29 cellular contexts compared by ENCODE assay signal in genomic region chr6:161722394-161722793, GRCh38.
"Had no signal": no experiment of that assay in that cellular context is flagged by ENCODE, and none has a peak within 500 bp of the region (broad histone marks: within the 10 kb centered on the region; RNA-seq: fewer than 3 reads in every experiment).

No MANE protein-coding gene starts in this region.

- H3K27ac ChIP-seq: stomach, suprapubic skin, testis, thoracic aorta, thyroid gland, tibial artery, tibial nerve, transverse colon, upper lobe of left lung, upper lobe of right lung, uterus, vagina had no signal

- FAIRE-seq: urothelium cell line had no signal

- H3K27me3 ChIP-seq: stomach, suprapubic skin, testis, thyroid gland, tibial artery, tibial nerve, transverse colon, upper lobe of left lung, upper lobe of right lung, uterus, vagina had no signal

- ATAC-seq: stimulated activated effector memory CD8-positive, alpha-beta T cell treated with anti-CD3 and anti-CD28 coated beads, Interleukin-12 subunit alpha, Interleukin-12 subunit beta, amount 100 ng/mL, for 72 hours; stimulated activated memory B cell treated with anti-CD40 and anti-IgM and Interleukin-4, amounts not matched to agents 10 μg/mL and 1 μg/mL and 100 μg/mL, for 72 hours; stimulated activated naive B cell treated with anti-CD40 and anti-IgM and Interleukin-4, amounts not matched to agents 10 μg/mL and 1 μg/mL and 100 μg/mL, for 72 hours; stimulated activated naive CD8-positive, alpha-beta T cell treated with anti-CD3 and anti-CD28 coated beads, Interleukin-15, amount 100 ng/mL, for 72 hours; stimulated activated naive CD8-positive, alpha-beta T cell treated with anti-CD3 and anti-CD28 coated beads, Interleukin-15, Interleukin-2, amounts not matched to agents 100 U/mL and 50 U/mL, for 24 hours; upper lobe of right lung had no signal

- H3K9me3 ChIP-seq: stomach, suprapubic skin, testis, thoracic aorta, thyroid gland, tibial artery, tibial nerve, transverse colon, upper lobe of left lung, upper lobe of right lung, uterus, vagina had no signal

- H3K4me1 ChIP-seq: stomach, suprapubic skin, testis, thyroid gland, tibial artery, tibial nerve, transverse colon, upper lobe of left lung, upper lobe of right lung, uterus, vagina had no signal

- H3K4me3 Mint-ChIP-seq: stimulated activated effector memory CD8-positive, alpha-beta T cell treated with anti-CD3 and anti-CD28 coated beads, Interleukin-12 subunit alpha, Interleukin-12 subunit beta, amount 100 ng/mL, for 72 hours; stimulated activated memory B cell treated with anti-CD40 and anti-IgM and Interleukin-4, amounts not matched to agents 10 μg/mL and 1 μg/mL and 100 μg/mL, for 72 hours; stimulated activated naive B cell treated with anti-CD40 and anti-IgM and Interleukin-4, amounts not matched to agents 10 μg/mL and 1 μg/mL and 100 μg/mL, for 72 hours; stimulated activated naive CD8-positive, alpha-beta T cell treated with anti-CD3 and anti-CD28 coated beads, Interleukin-15, amount 100 ng/mL, for 72 hours; stimulated activated naive CD8-positive, alpha-beta T cell treated with anti-CD3 and anti-CD28 coated beads, Interleukin-15, Interleukin-2, amounts not matched to agents 100 ng/mL and 50 ng/mL, for 24 hours; type B pancreatic cell had no signal

- H3K36me3 ChIP-seq: stomach, suprapubic skin, thoracic aorta, thyroid gland, tibial artery, tibial nerve, transverse colon, upper lobe of left lung, upper lobe of right lung, uterus, vagina had no signal

- H3K27me3 Mint-ChIP-seq: stimulated activated memory B cell treated with anti-CD40 and anti-IgM and Interleukin-4, amounts not matched to agents 10 μg/mL and 1 μg/mL and 100 μg/mL, for 72 hours; stimulated activated naive B cell treated with anti-CD40 and anti-IgM and Interleukin-4, amounts not matched to agents 10 μg/mL and 1 μg/mL and 100 μg/mL, for 72 hours; stimulated activated naive CD8-positive, alpha-beta T cell treated with anti-CD3 and anti-CD28 coated beads, Interleukin-15, amount 100 ng/mL, for 72 hours; stimulated activated naive CD8-positive, alpha-beta T cell treated with anti-CD3 and anti-CD28 coated beads, Interleukin-15, Interleukin-2, amounts not matched to agents 100 ng/mL and 50 ng/mL, for 24 hours; type B pancreatic cell had no signal

- DNase-seq: stimulated activated CD4-positive, alpha-beta T cell treated with anti-CD3 and anti-CD28 coated beads, Interleukin-2, amount 100 ng/mL, for 48 hours; stimulated activated CD4-positive, alpha-beta T cell treated with anti-CD3 and anti-CD28 coated beads, Interleukin-4, amount 100 ng/mL, for 1 hour; stimulated activated CD4-positive, alpha-beta T cell treated with anti-CD3 and anti-CD28 coated beads, Interleukin-4, amount 100 ng/mL, for 24 hours; stimulated activated CD4-positive, alpha-beta T cell treated with anti-CD3 and anti-CD28 coated beads, Interleukin-4, amount 100 ng/mL, for 4 hours; stimulated activated CD8-positive, alpha-beta memory T cell treated with anti-CD3 and anti-CD28 coated beads, Interleukin-4, amount 100 ng/mL, for 48 hours; stimulated activated naive B cell treated with anti-CD40 and anti-IgM and Interleukin-4, amounts not matched to agents 10 μg/mL and 1 μg/mL and 100 μg/mL, for 72 hours; stimulated activated naive CD4-positive, alpha-beta T cell; stimulated activated naive CD4-positive, alpha-beta T cell treated with Interleukin-2 at 50 U/mL for 16 hours; stimulated activated naive CD8-positive, alpha-beta T cell treated with anti-CD3 and anti-CD28 coated beads, Interleukin-15, amount 100 ng/mL, for 72 hours; stimulated activated naive CD8-positive, alpha-beta T cell treated with anti-CD3 and anti-CD28 coated beads, Interleukin-15, Interleukin-2, amounts not matched to agents 100 U/mL and 50 U/mL, for 24 hours; stomach; substantia nigra; testis; thyroid gland; tibial artery; transverse colon; trophoblast cell; upper lobe of left lung; upper lobe of right lung; uterus had no signal

- H3K4me1 Mint-ChIP-seq: stimulated activated effector memory CD8-positive, alpha-beta T cell treated with anti-CD3 and anti-CD28 coated beads, Interleukin-12 subunit alpha, Interleukin-12 subunit beta, amount 100 ng/mL, for 72 hours; stimulated activated memory B cell treated with anti-CD40 and anti-IgM and Interleukin-4, amounts not matched to agents 10 μg/mL and 1 μg/mL and 100 μg/mL, for 72 hours; stimulated activated naive B cell treated with anti-CD40 and anti-IgM and Interleukin-4, amounts not matched to agents 10 μg/mL and 1 μg/mL and 100 μg/mL, for 72 hours; stimulated activated naive CD8-positive, alpha-beta T cell treated with anti-CD3 and anti-CD28 coated beads, Interleukin-15, amount 100 ng/mL, for 72 hours had no signal

- H3K4me3 ChIP-seq: stomach, suprapubic skin, testis, thoracic aorta, thyroid gland, tibial artery, tibial nerve, transverse colon, upper lobe of left lung, upper lobe of right lung, uterus, vagina had no signal

- H3K27ac Mint-ChIP-seq: stimulated activated effector memory CD8-positive, alpha-beta T cell treated with anti-CD3 and anti-CD28 coated beads, Interleukin-12 subunit alpha, Interleukin-12 subunit beta, amount 100 ng/mL, for 72 hours; stimulated activated memory B cell treated with anti-CD40 and anti-IgM and Interleukin-4, amounts not matched to agents 10 μg/mL and 1 μg/mL and 100 μg/mL, for 72 hours; stimulated activated naive B cell treated with anti-CD40 and anti-IgM and Interleukin-4, amounts not matched to agents 10 μg/mL and 1 μg/mL and 100 μg/mL, for 72 hours; stimulated activated naive CD8-positive, alpha-beta T cell treated with anti-CD3 and anti-CD28 coated beads, Interleukin-15, amount 100 ng/mL, for 72 hours; stimulated activated naive CD8-positive, alpha-beta T cell treated with anti-CD3 and anti-CD28 coated beads, Interleukin-15, Interleukin-2, amounts not matched to agents 100 ng/mL and 50 ng/mL, for 24 hours; type B pancreatic cell had no signal

- H3K36me3 Mint-ChIP-seq: stimulated activated effector memory CD8-positive, alpha-beta T cell treated with anti-CD3 and anti-CD28 coated beads, Interleukin-12 subunit alpha, Interleukin-12 subunit beta, amount 100 ng/mL, for 72 hours; stimulated activated memory B cell treated with anti-CD40 and anti-IgM and Interleukin-4, amounts not matched to agents 10 μg/mL and 1 μg/mL and 100 μg/mL, for 72 hours; stimulated activated naive B cell treated with anti-CD40 and anti-IgM and Interleukin-4, amounts not matched to agents 10 μg/mL and 1 μg/mL and 100 μg/mL, for 72 hours; type B pancreatic cell had no signal
